Comparison of ENCODE assay signal across 1 cellular context in the genomic region with DNA sequence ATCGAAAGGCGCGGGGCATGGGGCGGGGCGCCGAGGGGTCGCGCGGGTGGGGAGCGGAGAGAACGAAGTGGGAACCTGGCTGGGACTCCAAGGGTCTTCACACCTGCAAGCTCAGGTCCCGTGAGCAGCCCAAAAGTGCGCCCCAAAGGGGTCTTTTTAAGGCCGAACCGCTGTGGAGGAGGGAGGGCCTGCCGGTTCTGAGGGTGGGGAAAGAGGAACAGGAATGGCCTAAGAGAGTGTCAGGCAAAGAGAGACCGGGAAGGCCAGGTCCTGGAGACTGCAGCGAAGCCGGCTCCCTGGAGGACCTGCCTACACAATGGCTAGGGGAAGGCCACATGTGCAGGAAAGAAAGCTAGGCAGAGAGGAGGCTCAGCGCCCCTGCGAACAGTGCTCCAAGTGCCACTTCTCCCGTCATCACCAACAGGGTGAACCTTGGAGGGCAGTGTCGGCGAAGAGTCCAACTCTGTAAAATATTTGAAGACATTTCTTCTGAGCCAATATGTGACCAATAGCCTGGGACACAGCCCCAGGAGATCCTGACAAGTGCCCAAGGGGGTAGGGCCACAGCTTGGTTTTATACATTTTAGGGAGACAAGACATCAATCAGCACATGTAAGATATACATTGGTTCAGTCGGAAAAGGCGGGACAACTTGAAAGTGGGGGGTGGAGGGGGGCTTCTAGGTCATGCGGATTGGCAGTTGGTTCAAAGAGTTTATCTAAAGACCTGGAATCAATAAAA.
TF ChIP-seq lines count a peak whose summit lies in the region.

No MANE protein-coding gene starts in this region.

TF ChIP-seq in HCT116, 20 proteins besides CTCF, POLR2A, EP300 and RAD21 (continued from another document):
- TF ChIP-seq ATF3 (IDR thresholded peaks at IDR 0.05), result no peak
- no peak for TF ChIP-seq ELF1 (IDR thresholded peaks at IDR 0.05; ENCODE audit: borderline replicate concordance, low read depth)
- no peak for TF ChIP-seq REST (IDR thresholded peaks at IDR 0.05; ENCODE audit: low read depth)
- no peak for TF ChIP-seq YY1 (IDR thresholded peaks at IDR 0.05; ENCODE audit: extremely low read depth, insufficient replicate concordance, low read depth, low read length)
- TF ChIP-seq, protein P1, sequence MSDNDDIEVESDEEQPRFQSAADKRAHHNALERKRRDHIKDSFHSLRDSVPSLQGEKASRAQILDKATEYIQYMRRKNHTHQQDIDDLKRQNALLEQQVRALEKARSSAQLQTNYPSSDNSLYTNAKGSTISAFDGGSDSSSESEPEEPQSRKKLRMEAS (IDR thresholded peaks at IDR 0.05), result no peak
- TF ChIP-seq SIN3A (IDR thresholded peaks at IDR 0.05; ENCODE audit: low read depth), result no peak
- no peak for TF ChIP-seq POLR2AphosphoS5 (IDR thresholded peaks at IDR 0.05; ENCODE audit: low read depth, low read length)
- no peak for TF ChIP-seq FOSL1 (IDR thresholded peaks at IDR 0.05; ENCODE audit: low read depth)
- no peak for TF ChIP-seq EGR1 (IDR thresholded peaks at IDR 0.05; ENCODE audit: low read depth)
- TF ChIP-seq CEBPB (IDR thresholded peaks at IDR 0.05; ENCODE audit: low read depth), result no peak
- TF ChIP-seq JUND (IDR thresholded peaks at IDR 0.05), result no peak
- no peak for TF ChIP-seq SRF (IDR thresholded peaks at IDR 0.05; ENCODE audit: low read depth)
- TF ChIP-seq, protein P2, sequence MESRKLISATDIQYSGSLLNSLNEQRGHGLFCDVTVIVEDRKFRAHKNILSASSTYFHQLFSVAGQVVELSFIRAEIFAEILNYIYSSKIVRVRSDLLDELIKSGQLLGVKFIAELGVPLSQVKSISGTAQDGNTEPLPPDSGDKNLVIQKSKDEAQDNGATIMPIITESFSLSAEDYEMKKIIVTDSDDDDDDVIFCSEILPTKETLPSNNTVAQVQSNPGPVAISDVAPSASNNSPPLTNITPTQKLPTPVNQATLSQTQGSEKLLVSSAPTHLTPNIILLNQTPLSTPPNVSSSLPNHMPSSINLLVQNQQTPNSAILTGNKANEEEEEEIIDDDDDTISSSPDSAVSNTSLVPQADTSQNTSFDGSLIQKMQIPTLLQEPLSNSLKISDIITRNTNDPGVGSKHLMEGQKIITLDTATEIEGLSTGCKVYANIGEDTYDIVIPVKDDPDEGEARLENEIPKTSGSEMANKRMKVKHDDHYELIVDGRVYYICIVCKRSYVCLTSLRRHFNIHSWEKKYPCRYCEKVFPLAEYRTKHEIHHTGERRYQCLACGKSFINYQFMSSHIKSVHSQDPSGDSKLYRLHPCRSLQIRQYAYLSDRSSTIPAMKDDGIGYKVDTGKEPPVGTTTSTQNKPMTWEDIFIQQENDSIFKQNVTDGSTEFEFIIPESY (IDR thresholded peaks at IDR 0.05; ENCODE audit: extremely low read depth, insufficient replicate concordance, low read length), result no peak
TF ChIP-seq in HCT116: peak in this region for 0.
